Comparison of ENCODE assay signal across 8 cellular contexts in the genomic region with DNA sequence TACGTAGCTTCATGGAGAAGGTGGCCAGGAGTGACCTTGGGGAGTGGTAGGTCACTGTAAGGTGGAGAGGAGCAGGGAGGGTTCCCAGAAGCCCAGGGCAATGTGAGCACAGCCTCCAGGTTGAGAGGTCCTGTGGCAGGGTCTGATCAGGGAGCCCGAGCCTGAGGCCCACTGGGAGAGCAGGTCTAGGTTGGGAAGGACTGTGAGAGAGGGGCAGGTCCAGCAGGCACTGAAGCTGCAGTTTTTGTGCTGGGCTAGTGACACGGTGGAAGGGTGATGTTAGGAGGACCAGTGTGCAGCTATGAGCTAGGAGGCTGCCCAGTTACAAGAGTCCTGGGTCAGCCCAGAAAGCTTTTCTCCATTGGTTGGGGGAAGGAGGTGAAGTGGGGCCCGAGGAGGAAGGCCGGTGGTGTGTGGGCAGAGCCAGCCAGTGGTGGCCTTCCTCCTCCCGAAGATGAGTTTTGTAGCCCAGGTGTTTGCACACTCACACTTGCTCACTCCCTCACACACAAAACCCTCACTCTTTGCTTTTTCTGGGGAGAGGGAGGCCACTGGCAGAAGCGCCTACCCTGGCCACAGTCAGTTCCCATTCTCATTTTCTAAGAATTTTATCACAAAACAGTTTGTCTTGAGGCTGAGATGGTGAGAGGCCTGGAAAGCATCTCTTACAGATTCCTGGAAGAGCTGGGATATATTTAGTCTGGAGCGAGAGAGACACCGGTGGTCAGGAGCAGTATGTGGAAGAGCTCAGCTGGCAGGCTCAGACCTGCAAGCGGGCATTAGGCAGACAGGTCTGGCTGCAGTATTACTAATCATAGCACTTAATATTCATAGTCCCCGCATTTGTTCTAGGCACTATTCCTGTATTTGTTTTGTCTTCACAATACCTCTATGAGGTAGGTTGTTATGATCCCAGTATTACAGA. TPM values are rescaled to one million over a fixed set of nuclear protein-coding genes. Genes with fewer than 3 reads are reported as not detected.
DNase-seq lines count a peak whose midpoint lies in the region; ATAC-seq and TF ChIP-seq lines count a peak whose summit lies in the region.

No MANE protein-coding gene starts in this region.

- ATAC-seq in activated naive CD4-positive, alpha-beta T cell treated with anti-CD3 and anti-CD28 coated beads, Interleukin-2, amount 50 U/mL, for 72 hours: no peak
- no peak for ATAC-seq in GM21737 (IDR thresholded peaks at IDR 0.05; ENCODE audit: unreplicated experiment)

- H3K9me3 ChIP-seq in iPS-20b (ENCODE audit: insufficient read depth, low read depth, low read length) (peaks cover 8% of the 10 kb centered on the region; the same call in 1 of the 2 replicates), tibial artery (peaks cover 0 to 6% (median 0%) of the 10 kb centered on the region in 3 donors), SJCRH30 (replicated peaks) (peaks cover 3% of the 10 kb centered on the region)

- H3K4me3 Mint-ChIP-seq in activated naive CD4-positive, alpha-beta T cell treated with anti-CD3 and anti-CD28 coated beads for 36 hours: peak overlapping the region; percentile 73

- no peak for DNase-seq in activated naive CD4-positive, alpha-beta T cell treated with anti-CD3 and anti-CD28 coated beads for 36 hours
- DNase-seq in activated naive CD4-positive, alpha-beta T cell (lab: John Stamatoyannopoulos, UW): no peak
- no peak for DNase-seq in activated naive CD4-positive, alpha-beta T cell treated with anti-CD3 and anti-CD28 coated beads, Interleukin-2, amount 50 U/mL, for 72 hours (ENCODE audit: low spot score in 2 of 2)
- DNase-seq in tibial artery: no peak
- DNase-seq in SJCRH30: no peak
- no peak for DNase-seq in GM10248 (ENCODE audit: extremely low spot score)

- intact Hi-C loops in activated naive CD4-positive, alpha-beta T cell treated with anti-CD3 and anti-CD28 coated beads for 36 hours (cut with micrococcal nuclease): loop anchor here (10.0 kb wide), 4 partner anchors 291 to 691 kb away; a partner anchor contains a TSS
- intact Hi-C loops in tibial artery (cut with DNase I; ENCODE audit: low total_unique reads): loop anchor here (5.0 kb wide), 1 partner anchor 56 kb away; a partner anchor contains a TSS

- CTCF ChIA-PET in activated naive CD4-positive, alpha-beta T cell treated with anti-CD3 and anti-CD28 coated beads for 36 hours (lab: Charles Lee): interaction anchor here (0.7 to 1.1 kb wide), 3 partner anchors 26 to 60 kb away, joined by 3 read pairs; no protein-coding TSS in a partner anchor
- CTCF ChIA-PET in GM10248 (lab: Yijun Ruan, JAX): interaction anchor here (0.7 to 1.5 kb wide), 5 partner anchors 18 to 92 kb away, joined by 3 to 4 read pairs (median 3); no protein-coding TSS in a partner anchor

- H3K9me3 Mint-ChIP-seq in activated naive CD4-positive, alpha-beta T cell treated with anti-CD3 and anti-CD28 coated beads for 36 hours: peaks cover 7% of the 10 kb centered on the region
- H3K9me3 Mint-ChIP-seq in activated naive CD4-positive, alpha-beta T cell treated with anti-CD3 and anti-CD28 coated beads, Interleukin-2, amount 50 U/mL, for 72 hours: peaks cover 6 to 7% of the 10 kb centered on the region in 2 donors

- POLR2A ChIA-PET in GM10248 (lab: Yijun Ruan, JAX): no interaction called here

- H3K27ac ChIP-seq in iPS-20b (ENCODE audit: low read length): no peak overlapping the region
- peak overlapping the region; percentile 74 to 80 for H3K27ac ChIP-seq in tibial artery
- H3K27ac ChIP-seq in SJCRH30: no peak overlapping the region

- H3K36me3 ChIP-seq in iPS-20b (ENCODE audit: insufficient read depth, low read depth, low read length): peaks cover 6% of the 10 kb centered on the region; the same call in 1 of the 2 replicates
- peaks cover 4 to 20% (median 14%) of the 10 kb centered on the region in 3 donors for H3K36me3 ChIP-seq in tibial artery
- peaks cover 9% of the 10 kb centered on the region for H3K36me3 ChIP-seq in SJCRH30

- H3K4me3 ChIP-seq in iPS-20b (ENCODE audit: low read length) (peak overlapping the region; percentile 89; the same call in 1 of the 2 replicates), tibial artery (no peak overlapping the region), SJCRH30 (no peak overlapping the region)

- H3K4me1 ChIP-seq in iPS-20b (ENCODE audit: insufficient read depth, low read length) (peaks cover 3% of the 10 kb centered on the region; the same call in 1 of the 2 replicates), tibial artery (peaks cover 4 to 27% (median 22%) of the 10 kb centered on the region in 4 donors), SJCRH30 (peaks cover 12% of the 10 kb centered on the region; the same call in 1 of the 2 replicates)

- H3K27me3 Mint-ChIP-seq in activated naive CD4-positive, alpha-beta T cell treated with anti-CD3 and anti-CD28 coated beads for 36 hours (ENCODE audit: low read depth): no peaks in the 10 kb centered on the region

- H3K27ac Mint-ChIP-seq in activated naive CD4-positive, alpha-beta T cell treated with anti-CD3 and anti-CD28 coated beads for 36 hours: peak overlapping the region; percentile 57
- H3K27ac Mint-ChIP-seq in activated naive CD4-positive, alpha-beta T cell treated with anti-CD3 and anti-CD28 coated beads, Interleukin-2, amount 50 U/mL, for 72 hours: peak overlapping the region; percentile 79 to 93

- TF ChIP-seq CTCF in tibial artery (IDR thresholded peaks at IDR 0.05) (no peak), GM10248 (IDR thresholded peaks at IDR 0.05; ENCODE audit: control extremely low read depth, extremely low read depth, low read depth, missing control alignments) (no peak)

- H3K36me3 Mint-ChIP-seq in activated naive CD4-positive, alpha-beta T cell treated with anti-CD3 and anti-CD28 coated beads for 36 hours (ENCODE audit: low read depth): peaks cover 3% of the 10 kb centered on the region
- H3K36me3 Mint-ChIP-seq in activated naive CD4-positive, alpha-beta T cell treated with anti-CD3 and anti-CD28 coated beads, Interleukin-2, amount 50 U/mL, for 72 hours: peaks cover 4 to 8% of the 10 kb centered on the region in 2 donors

- H3K27me3 ChIP-seq in iPS-20b (ENCODE audit: insufficient read depth, low read length) (peaks cover 12% of the 10 kb centered on the region), tibial artery (no peaks in the 10 kb centered on the region), SJCRH30 (no peaks in the 10 kb centered on the region)

- H3K4me1 Mint-ChIP-seq in activated naive CD4-positive, alpha-beta T cell treated with anti-CD3 and anti-CD28 coated beads for 36 hours (ENCODE audit: low read depth): peaks cover 17% of the 10 kb centered on the region

- H3K9ac ChIP-seq in iPS-20b (ENCODE audit: low read depth, low read length): no peak overlapping the region; the same call in 1 of the 2 replicates

RNA-seq across cellular contexts. Expression of a gene that starts 57.1 kb away (rescaled TPM):
- under 1 TPM; 0.47 to 0.93 TPM for total RNA-seq in activated naive CD4-positive, alpha-beta T cell treated with anti-CD3 and anti-CD28 coated beads for 36 hours
- under 1 TPM; 0.23 to 0.25 TPM for total RNA-seq in activated naive CD4-positive, alpha-beta T cell treated with anti-CD3 and anti-CD28 coated beads, Interleukin-2, amount 50 U/mL, for 72 hours
- not detected in 2 replicates for total RNA-seq in SJCRH30 (2014; rRNA removed; shearing (Covaris generic))

Comparison
In these comparisons a context has a peak if more than half of its experiments do, and no peak if none do; other contexts are left out.
1. H3K27ac ChIP-seq: peak in tibial artery (2 of 2); none in iPS-20b (single experiment) and SJCRH30 (single experiment).